ENCODE assay signal across 8 cellular contexts in genomic region chr15:24956131-24956838, GRCh38. TPM values are rescaled to one million over a fixed set of nuclear protein-coding genes. Genes with fewer than 3 reads are reported as not detected.
DNase-seq lines count a peak whose midpoint lies in the region; ATAC-seq and TF ChIP-seq lines count a peak whose summit lies in the region.

No MANE protein-coding gene starts in this region.

- no peaks in the 10 kb centered on the region for H3K9me3 ChIP-seq in endocrine pancreas (ENCODE audit: control insufficient read depth, low read length)
- H3K9me3 ChIP-seq in mesodermal cell (ENCODE audit: control insufficient read depth, low read length): no peaks in the 10 kb centered on the region

- peak overlapping the region; percentile 76 for H3K4me3 ChIP-seq in endocrine pancreas (ENCODE audit: control insufficient read depth, insufficient read depth, low read length)
- H3K4me3 ChIP-seq in mesodermal cell (ENCODE audit: extremely low read depth, insufficient read depth, low read length, poor library complexity, severe bottlenecking): peak overlapping the region; percentile 69

- peak overlapping the region; percentile 84 for H3K27ac ChIP-seq in mesodermal cell (ENCODE audit: low read depth, low read length, severe bottlenecking)

- peak; percentile 44 for DNase-seq in A172 (ENCODE audit: low spot score)
- DNase-seq in NCI-H510A treated with DMSO at 0.1 percent for 48 hours (lab: John Stamatoyannopoulos, UW): peak; percentile 31
- DNase-seq in activated CD8-positive, alpha-beta memory T cell treated with anti-CD3 and anti-CD28 coated beads, Interleukin-2, amount 50 U/mL, for 1 hour (ENCODE audit: extremely low read depth): peak; percentile 29
- DNase-seq in stimulated activated CD8-positive, alpha-beta memory T cell treated with anti-CD3 and anti-CD28 coated beads, Interleukin-15, amount 100 ng/mL, for 1 hour (ENCODE audit: low read depth): peak; percentile 36

- ATAC-seq in HG03103 (IDR thresholded peaks at IDR 0.05; ENCODE audit: low read depth, unreplicated experiment): peak; percentile 62

- H3K4me1 ChIP-seq in endocrine pancreas (ENCODE audit: control insufficient read depth, insufficient read depth, low read length) (peaks cover 6% of the 10 kb centered on the region), mesodermal cell (ENCODE audit: control insufficient read depth, insufficient read depth, low read length, poor library complexity, severe bottlenecking) (no peaks in the 10 kb centered on the region)

- H3K36me3 ChIP-seq in endocrine pancreas (ENCODE audit: control insufficient read depth, insufficient read depth, low read length) (no peaks in the 10 kb centered on the region), mesodermal cell (ENCODE audit: control insufficient read depth, insufficient read depth, low read length) (peaks cover 3% of the 10 kb centered on the region)

- TF ChIP-seq POLR2A in GM18526 (IDR thresholded peaks at IDR 0.05; ENCODE audit: extremely low read depth, insufficient read length): peak; percentile 38

- 67 to 68% methylated on average over 19 to 21 of the region's 28 CpGs for WGBS in mesodermal cell (ENCODE audit: insufficient coverage in 2 of 2), 2 experiments

- H3K9ac ChIP-seq in endocrine pancreas (ENCODE audit: control insufficient read depth, insufficient read depth, low read length): peak overlapping the region; percentile 82

- no peaks in the 10 kb centered on the region for H3K27me3 ChIP-seq in endocrine pancreas (ENCODE audit: control insufficient read depth, insufficient read depth, low read length)

RNA-seq across cellular contexts. Expression of gene SNRPN, which starts 1.5 kb away (rescaled TPM):
- 61.3 and 73.6 TPM in 2 replicates for total RNA-seq in A172 (2014; rRNA removed; shearing (Covaris generic))
- 260 TPM for polyA plus RNA-seq in mesodermal cell (2013, experiment 1 of 2)
- polyA plus RNA-seq in mesodermal cell (2013, experiment 2 of 2): 240 TPM

RNA-seq across cellular contexts. Expression of gene SNURF, which starts 1.5 kb away (rescaled TPM):
- total RNA-seq in A172 (2014; rRNA removed; shearing (Covaris generic)): 0.84 TPM in 1 of 2 replicates, not detected in the other
- polyA plus RNA-seq in mesodermal cell (2013, experiment 1 of 2): 43.8 TPM
- 44.0 TPM for polyA plus RNA-seq in mesodermal cell (2013, experiment 2 of 2)

Comparison
In these comparisons a context has a peak if more than half of its experiments do, and no peak if none do; other contexts are left out.
1. Peak in every context shown above with its lines: DNase-seq, ATAC-seq, H3K4me3 ChIP-seq and H3K27ac ChIP-seq.